In genomic region chr11:65446446-65447277, GRCh38 we compare ENCODE assay signal across 9 cellular contexts. TPM values are rescaled to one million over a fixed set of nuclear protein-coding genes. Genes with fewer than 3 reads are reported as not detected.
A peak's percentile ranks its signal among the peaks of the same experiment; 100 is the strongest.
DNase-seq lines count a peak whose midpoint lies in the region; ATAC-seq and TF ChIP-seq lines count a peak whose summit lies in the region.
"Had no signal": no experiment of that assay in that cellular context is flagged by ENCODE, and none has a peak within 500 bp of the region (broad histone marks: within the 10 kb centered on the region; RNA-seq: fewer than 3 reads in every experiment).

No MANE protein-coding gene starts in this region.

- H3K4me3 ChIP-seq in CD4-positive, CD25-positive, alpha-beta regulatory T cell (ENCODE audit: low read depth, low read length): no peak overlapping the region
- H3K4me3 ChIP-seq in RWPE2 (ENCODE audit: severe bottlenecking) (no peak overlapping the region), esophagus muscularis mucosa (no peak overlapping the region)

- H3K27me3 ChIP-seq in CD4-positive, CD25-positive, alpha-beta regulatory T cell (ENCODE audit: control insufficient read depth, insufficient read depth, low read length): no peaks in the 10 kb centered on the region
- H3K27me3 ChIP-seq in RWPE2 (ENCODE audit: insufficient read depth, poor library complexity, severe bottlenecking): no peaks in the 10 kb centered on the region
- no peaks in the 10 kb centered on the region for H3K27me3 ChIP-seq in esophagus muscularis mucosa

- H3K27me3 Mint-ChIP-seq in CD4-positive, CD25-positive, alpha-beta regulatory T cell: no peaks in the 10 kb centered on the region

- H3K36me3 Mint-ChIP-seq in CD4-positive, CD25-positive, alpha-beta regulatory T cell: peaks cover 5% of the 10 kb centered on the region

- no peak for DNase-seq in CD4-positive, CD25-positive, alpha-beta regulatory T cell
- DNase-seq in RWPE2 (ENCODE audit: low spot score): no peak
- DNase-seq in esophagus muscularis mucosa (ENCODE audit: extremely low spot score): peak; percentile 93
- no peak for DNase-seq in omental fat pad (ENCODE audit: low spot score)
- DNase-seq in NCI-H2107 treated with DMSO at 0.1 percent for 48 hours (lab: John Stamatoyannopoulos, UW; ENCODE audit: unreplicated experiment): no peak
- DNase-seq in stimulated activated CD4-positive, alpha-beta T cell treated with anti-CD3 and anti-CD28 coated beads, Interleukin-4, amount 100 ng/mL, for 1 hour: no peak
- DNase-seq: activated T-cell treated with anti-CD3 and anti-CD28 coated beads, Interleukin-2, amount 50 U/mL, for 4 hours had no signal

- H3K27ac ChIP-seq in CD4-positive, CD25-positive, alpha-beta regulatory T cell (ENCODE audit: insufficient read depth, low read length, poor library complexity, severe bottlenecking): no peak overlapping the region
- H3K27ac ChIP-seq in RWPE2 (ENCODE audit: poor library complexity, severe bottlenecking): peak overlapping the region; percentile 30
- H3K27ac ChIP-seq in esophagus muscularis mucosa (replicated peaks in 1 of 4): peak overlapping the region; percentile 63 to 78 (median 76)

- peak; percentile 12 for TF ChIP-seq POLR2A in esophagus muscularis mucosa (IDR thresholded peaks at IDR 0.05; ENCODE audit: low read depth)

- ATAC-seq in CD4-positive, CD25-positive, alpha-beta regulatory T cell (ENCODE audit: low read depth in 2 of 2): peak in 1 of 2 donors; percentile 15
- peak; percentile 13 for ATAC-seq in RWPE2 (ENCODE audit: low read depth)
- ATAC-seq in omental fat pad (ENCODE audit: low FRiP score): peak; percentile 4
- ATAC-seq in GM18868 (IDR thresholded peaks at IDR 0.05; ENCODE audit: unreplicated experiment): no peak
- no peak for ATAC-seq in HG03460 (IDR thresholded peaks at IDR 0.05; ENCODE audit: unreplicated experiment)

- 88% methylated on average over 4 of the region's 11 CpGs for WGBS in esophagus muscularis mucosa

- no peaks in the 10 kb centered on the region for H3K9me3 ChIP-seq in CD4-positive, CD25-positive, alpha-beta regulatory T cell (ENCODE audit: control insufficient read depth in 2 of 2, low read length in 2 of 2)
- H3K9me3 ChIP-seq in RWPE2 (ENCODE audit: severe bottlenecking): no peaks in the 10 kb centered on the region
- H3K9me3 ChIP-seq in esophagus muscularis mucosa: no peaks in the 10 kb centered on the region

- H3K36me3 ChIP-seq in CD4-positive, CD25-positive, alpha-beta regulatory T cell (ENCODE audit: control insufficient read depth, insufficient read depth, low read length): peaks cover 8% of the 10 kb centered on the region
- peaks cover 37% of the 10 kb centered on the region for H3K36me3 ChIP-seq in RWPE2 (ENCODE audit: low read depth)
- H3K36me3 ChIP-seq in esophagus muscularis mucosa: peaks cover 34 to 56% (median 43%) of the 10 kb centered on the region in 4 donors

- H3K9me3 Mint-ChIP-seq in CD4-positive, CD25-positive, alpha-beta regulatory T cell: peaks cover 0 to 1% (median 0%) of the 10 kb centered on the region in 7 donors
- H3K9me3 Mint-ChIP-seq: activated T-cell treated with anti-CD3 and anti-CD28 coated beads, Interleukin-2, amount 50 U/mL, for 4 hours had no signal

- H3K4me1 ChIP-seq in CD4-positive, CD25-positive, alpha-beta regulatory T cell (ENCODE audit: control insufficient read depth, insufficient read depth, low read length, poor library complexity, severe bottlenecking): peaks cover 13% of the 10 kb centered on the region
- H3K4me1 ChIP-seq in RWPE2 (ENCODE audit: insufficient read depth, poor library complexity, severe bottlenecking) (no peaks in the 10 kb centered on the region), esophagus muscularis mucosa (peaks cover 21 to 45% (median 29%) of the 10 kb centered on the region in 4 donors)

- H3K4me3 Mint-ChIP-seq in CD4-positive, CD25-positive, alpha-beta regulatory T cell: no peak overlapping the region
- H3K4me3 Mint-ChIP-seq: activated T-cell treated with anti-CD3 and anti-CD28 coated beads, Interleukin-2, amount 50 U/mL, for 4 hours had no signal

- peak overlapping the region in 2 of 3 donors; percentile 41 to 60 for H3K27ac Mint-ChIP-seq in CD4-positive, CD25-positive, alpha-beta regulatory T cell

- peaks cover 7 to 26% (median 9%) of the 10 kb centered on the region in 4 donors for H3K4me1 Mint-ChIP-seq in CD4-positive, CD25-positive, alpha-beta regulatory T cell

- TF ChIP-seq CTCF in RWPE2 (IDR thresholded peaks at IDR 0.05; ENCODE audit: poor library complexity, severe bottlenecking): no peak
- TF ChIP-seq CTCF in esophagus muscularis mucosa (IDR thresholded peaks at IDR 0.05): no peak
- no peak for TF ChIP-seq CTCF in omental fat pad (IDR thresholded peaks at IDR 0.05)

- TF ChIP-seq EP300 in esophagus muscularis mucosa (IDR thresholded peaks at IDR 0.05): no peak

- intact Hi-C loops in esophagus muscularis mucosa (cut with DNase I): no loop called here

RNA-seq across cellular contexts. Expression of gene NEAT1, which starts 24.1 kb away (rescaled TPM):
- 890 TPM for total RNA-seq in CD4-positive, CD25-positive, alpha-beta regulatory T cell
- polyA plus RNA-seq in CD4-positive, CD25-positive, alpha-beta regulatory T cell: 1 to 10 TPM; 1.4 to 3.1 (median 1.9) TPM
- total RNA-seq in esophagus muscularis mucosa (100 to 1,000 TPM in 2 of 4 donors, 10 to 100 TPM in 2; 42.8 to 181 (median 96.0) TPM), omental fat pad (1,000 to 10,000 TPM in 1 of 4 donors, 100 to 1,000 TPM in 3; 447 to 1,169 (median 678) TPM)

RNA-seq across cellular contexts. Expression of gene MALAT1, which starts 52.2 kb away (rescaled TPM):
- total RNA-seq in CD4-positive, CD25-positive, alpha-beta regulatory T cell: 36,047 TPM
- polyA plus RNA-seq in CD4-positive, CD25-positive, alpha-beta regulatory T cell: 1,000 to 10,000 TPM; 2,329 to 3,603 (median 2,794) TPM
- total RNA-seq in esophagus muscularis mucosa (over 10,000 TPM in 1 of 4 donors, 1,000 to 10,000 TPM in 3; 2,724 to 15,405 (median 5,373) TPM), omental fat pad (over 10,000 TPM; 11,614 to 21,764 (median 16,063) TPM)

Comparison
In these comparisons a context has a peak if more than half of its experiments do, and no peak if none do; other contexts are left out.
1. ATAC-seq: peak in RWPE2 (single experiment) and omental fat pad (single experiment); none in GM18868 (single experiment) and HG03460 (single experiment).